Comparison of ENCODE assay signal across 25 cellular contexts in the genomic region with DNA sequence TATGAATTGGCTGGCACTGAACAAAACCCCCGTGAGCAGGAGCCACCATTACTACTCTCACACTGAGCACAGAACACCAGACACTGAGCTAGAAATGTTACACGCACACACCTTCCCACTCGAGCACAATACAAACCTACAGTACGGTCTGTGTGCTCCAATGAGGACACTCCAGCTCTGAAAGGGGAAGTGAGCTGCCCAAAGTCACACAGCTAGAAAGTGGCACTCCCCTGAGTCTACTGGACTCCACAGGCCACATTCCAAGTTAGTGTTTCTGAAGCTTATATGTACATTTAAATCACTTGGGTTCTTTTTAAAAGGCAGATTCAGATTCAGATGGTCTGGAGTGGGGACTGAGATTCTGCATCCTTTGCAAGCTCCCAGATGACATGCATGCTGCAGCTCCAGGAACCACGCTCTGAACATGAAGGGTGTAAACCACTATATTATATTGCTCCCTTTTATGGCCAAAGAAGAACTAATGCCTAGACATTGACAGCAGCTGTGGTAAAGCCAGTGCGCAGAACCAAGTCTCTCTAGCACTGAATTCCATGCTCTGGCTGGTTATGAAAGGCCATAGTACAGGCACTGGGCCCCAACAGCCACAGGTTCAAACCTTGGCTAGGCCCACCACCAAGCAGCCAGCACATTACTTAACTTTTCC.
"Had no signal": no experiment of that assay in that cellular context is flagged by ENCODE, and none has a peak within 500 bp of the region (broad histone marks: within the 10 kb centered on the region; RNA-seq: fewer than 3 reads in every experiment).

No MANE protein-coding gene starts in this region.

- H3K27ac ChIP-seq: breast epithelium, esophagus squamous epithelium, left ventricle myocardium inferior, tibial nerve, uterus had no signal

- H3K36me3 Mint-ChIP-seq: activated naive CD4-positive, alpha-beta T cell treated with anti-CD3 and anti-CD28 coated beads, Interleukin-2, amount 50 U/mL, for 72 hours had no signal

- H3K4me1 Mint-ChIP-seq: nephron had no signal

- H3K27ac Mint-ChIP-seq: activated CD4-positive, alpha-beta T cell treated with anti-CD3 and anti-CD28 coated beads, Interleukin-2, amount 10 ng/mL, durations not matched to agents 7 days and 5 days; activated CD8-positive, alpha-beta T cell treated with anti-CD3 and anti-CD28 coated beads for 36 hours; activated naive CD4-positive, alpha-beta T cell treated with anti-CD3 and anti-CD28 coated beads, Interleukin-2, amount 50 U/mL, for 72 hours; activated T-helper 2 cell treated with anti-CD3 and anti-CD28 coated beads, Interferon-gamma antibody, Interleukin-2, Interleukin-4, amounts not matched to agents 10 μg/mL and 5 μg/mL and 100 μg/mL, durations not matched to agents 14 hours and 24 hours and 36 hours; nephron had no signal

- H3K4me3 ChIP-seq: breast epithelium, esophagus squamous epithelium, left ventricle myocardium inferior, lung, tibial nerve, uterus had no signal

- H3K27me3 Mint-ChIP-seq: activated CD8-positive, alpha-beta T cell treated with anti-CD3 and anti-CD28 coated beads for 36 hours had no signal

- ATAC-seq: activated CD8-positive, alpha-beta T cell treated with anti-CD3 and anti-CD28 coated beads for 36 hours; activated naive CD4-positive, alpha-beta T cell treated with anti-CD3 and anti-CD28 coated beads, Interleukin-2, amount 50 U/mL, for 72 hours; right cardiac atrium had no signal

- FAIRE-seq: frontal cortex had no signal

- H3K36me3 ChIP-seq: breast epithelium, esophagus squamous epithelium, left ventricle myocardium inferior, tibial nerve, uterus had no signal

- H3K4me3 Mint-ChIP-seq: activated CD4-positive, alpha-beta T cell treated with anti-CD3 and anti-CD28 coated beads, Interleukin-2, amount 10 ng/mL, durations not matched to agents 7 days and 5 days; activated CD8-positive, alpha-beta T cell treated with anti-CD3 and anti-CD28 coated beads for 36 hours; nephron had no signal

- H3K9me3 Mint-ChIP-seq: activated CD8-positive, alpha-beta T cell treated with anti-CD3 and anti-CD28 coated beads for 36 hours; nephron had no signal

- H3K27me3 ChIP-seq: breast epithelium, esophagus squamous epithelium, tibial nerve, uterus had no signal

- H3K9me3 ChIP-seq: breast epithelium, esophagus squamous epithelium, left ventricle myocardium inferior, tibial nerve, uterus had no signal

- DNase-seq: activated CD4-positive, alpha-beta T cell treated with anti-CD3 and anti-CD28 coated beads for 1 hour; activated CD4-positive, alpha-beta T cell treated with anti-CD3 and anti-CD28 coated beads, Interleukin-2, amount 10 ng/mL, durations not matched to agents 7 days and 5 days; activated CD8-positive, alpha-beta T cell treated with anti-CD3 and anti-CD28 coated beads for 36 hours; activated naive CD4-positive, alpha-beta T cell; activated T-cell treated with anti-CD3 and anti-CD28 coated beads, Interleukin-2, amount 50 U/mL, for 48 hours; central memory CD4-positive, alpha-beta T cell; dermis blood vessel endothelial cell; effector CD4-positive, alpha-beta T cell; esophagus squamous epithelium; left ventricle myocardium inferior; mesendoderm; posterior cingulate gyrus; right cardiac atrium; stimulated activated CD4-positive, alpha-beta T cell treated with anti-CD3 and anti-CD28 coated beads, Interleukin-15, amount 100 ng/mL, for 24 hours; stimulated activated CD4-positive, alpha-beta T cell treated with anti-CD3 and anti-CD28 coated beads, Interleukin-2, amount 100 ng/mL, for 24 hours; stimulated activated naive CD4-positive, alpha-beta T cell treated with Interleukin-2 at 50 U/mL for 16 hours; T-helper 9 cell; uterus had no signal

- H3K4me1 ChIP-seq: breast epithelium, esophagus squamous epithelium, left ventricle myocardium inferior, tibial nerve, uterus had no signal
